8 cellular contexts compared by ENCODE assay signal in the genomic region with DNA sequence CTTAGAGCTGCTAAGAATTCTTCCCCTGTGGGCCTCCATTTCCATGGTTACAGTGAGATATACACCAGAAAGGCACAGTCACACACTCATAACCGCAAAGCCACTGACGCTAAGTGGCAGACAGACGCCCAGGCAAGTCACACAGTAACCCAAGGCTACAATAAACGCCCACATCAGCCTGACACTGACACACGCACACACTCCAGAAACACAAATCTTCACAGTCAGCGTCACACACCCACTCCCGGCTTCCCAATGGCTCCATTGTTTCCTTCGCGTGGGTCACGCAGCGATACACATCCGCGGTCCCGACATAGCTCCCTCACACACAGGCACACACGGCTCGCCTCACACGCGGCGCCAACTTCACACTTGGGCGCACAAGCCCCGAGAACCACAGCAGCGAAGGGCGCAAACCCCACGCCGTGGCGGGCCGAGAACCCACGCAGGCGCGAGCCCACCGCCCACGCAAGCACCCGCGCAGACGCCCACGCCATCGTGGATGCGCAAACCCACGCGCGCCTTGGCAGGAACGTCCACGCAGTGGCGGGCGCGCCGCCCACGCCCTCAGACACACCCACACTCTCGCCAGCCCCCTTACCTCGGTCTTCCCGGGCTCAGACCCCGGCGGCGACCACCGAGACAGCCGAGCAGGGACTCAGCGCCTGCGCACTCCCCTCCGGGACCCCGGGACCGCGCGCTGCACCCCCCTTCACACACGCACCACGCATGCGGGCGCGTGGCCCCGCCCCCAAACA. TPM values are rescaled to one million over a fixed set of nuclear protein-coding genes. Genes with fewer than 3 reads are reported as not detected.
DNase-seq lines count a peak whose midpoint lies in the region; ATAC-seq and TF ChIP-seq lines count a peak whose summit lies in the region.

A gene (minus strand): TSS at position 675 of the 758 bp plus-strand sequence. CDS start 14,975 bp downstream, outside the sequence.

- peaks cover 13% of the 10 kb centered on the region for H3K27me3 Mint-ChIP-seq in activated CD4-positive, alpha-beta T cell treated with anti-CD3 and anti-CD28 coated beads for 36 hours

- H3K4me1 Mint-ChIP-seq in activated CD4-positive, alpha-beta T cell treated with anti-CD3 and anti-CD28 coated beads for 36 hours: peaks cover 15% of the 10 kb centered on the region

- H3K36me3 Mint-ChIP-seq in activated CD4-positive, alpha-beta T cell treated with anti-CD3 and anti-CD28 coated beads for 36 hours (ENCODE audit: low read depth): peaks cover 50% of the 10 kb centered on the region

- CTCF ChIA-PET in activated CD4-positive, alpha-beta T cell treated with anti-CD3 and anti-CD28 coated beads for 36 hours (lab: Charles Lee): no interaction called here
- CTCF ChIA-PET in GM10248 (lab: Yijun Ruan, JAX): no interaction called here

- ATAC-seq in activated CD4-positive, alpha-beta T cell treated with anti-CD3 and anti-CD28 coated beads for 36 hours: peak; percentile 40

- peak within 1 kb of the TSS; percentile 93 for H3K4me3 ChIP-seq in fibroblast of the aortic adventitia (ENCODE audit: low read depth, low read length)

- intact Hi-C loops in activated CD4-positive, alpha-beta T cell treated with anti-CD3 and anti-CD28 coated beads for 36 hours (cut with DNase I, micrococcal nuclease): loop anchor here (1.0 to 5.0 kb wide), 4 partner anchors 73 to 90 kb away; a partner anchor contains a TSS

- peak; percentile 71 for DNase-seq in activated CD4-positive, alpha-beta T cell treated with anti-CD3 and anti-CD28 coated beads for 36 hours
- no peak for DNase-seq in activated CD4-positive, alpha-beta T cell treated with anti-CD3 and anti-CD28 coated beads, Interleukin-2, amount 50 U/mL, for 1 hour
- DNase-seq in activated T-cell treated with anti-CD3 and anti-CD28 coated beads for 4 hours (peak; percentile 18), fibroblast of the aortic adventitia (ENCODE audit: low read depth) (peak; percentile 21), occipital lobe (lab: John Stamatoyannopoulos, UW) (peak; percentile 48), ureter (ENCODE audit: low spot score) (peak; percentile 43), GM10248 (ENCODE audit: extremely low spot score) (no peak), LoVo (ENCODE audit: low spot score) (no peak)

- POLR2A ChIA-PET in activated CD4-positive, alpha-beta T cell treated with anti-CD3 and anti-CD28 coated beads for 36 hours (lab: Charles Lee): no interaction called here
- POLR2A ChIA-PET in GM10248 (lab: Yijun Ruan, JAX): no interaction called here

- TF ChIP-seq CTCF in fibroblast of the aortic adventitia (IDR thresholded peaks at IDR 0.05; ENCODE audit: insufficient read depth, low read length): no peak
- TF ChIP-seq CTCF in GM10248 (IDR thresholded peaks at IDR 0.05; ENCODE audit: control extremely low read depth, extremely low read depth, low read depth, missing control alignments): no peak

- H3K9me3 Mint-ChIP-seq in activated CD4-positive, alpha-beta T cell treated with anti-CD3 and anti-CD28 coated beads for 36 hours (ENCODE audit: low read depth): peaks cover 49% of the 10 kb centered on the region

- H3K27ac Mint-ChIP-seq in activated CD4-positive, alpha-beta T cell treated with anti-CD3 and anti-CD28 coated beads for 36 hours: peak within 1 kb of the TSS; percentile 94

- H3K4me3 Mint-ChIP-seq in activated CD4-positive, alpha-beta T cell treated with anti-CD3 and anti-CD28 coated beads for 36 hours: peak within 1 kb of the TSS; percentile 85

RNA-seq across cellular contexts. Expression of the gene that starts here (rescaled TPM):
- 1 to 10 TPM; 3.2 to 4.1 TPM for total RNA-seq in activated CD4-positive, alpha-beta T cell treated with anti-CD3 and anti-CD28 coated beads for 36 hours
- total RNA-seq in fibroblast of the aortic adventitia (ENCODE audit: low replicate concordance) (3.1 and 8.9 TPM in 2 replicates), occipital lobe (24.5 TPM), ureter (12.5 TPM)

Comparison
In these comparisons a context has a peak if more than half of its experiments do, and no peak if none do; other contexts are left out.
1. DNase-seq: peak in activated CD4-positive, alpha-beta T cell treated with anti-CD3 and anti-CD28 coated beads for 36 hours (single experiment), activated T-cell treated with anti-CD3 and anti-CD28 coated beads for 4 hours (single experiment), fibroblast of the aortic adventitia (single experiment), occipital lobe (single experiment) and ureter (single experiment); none in activated CD4-positive, alpha-beta T cell treated with anti-CD3 and anti-CD28 coated beads, Interleukin-2, amount 50 U/mL, for 1 hour (single experiment), GM10248 (single experiment) and LoVo (single experiment).